In genomic region chr13:47546963-47547345, GRCh38 we compare ENCODE assay signal across 15 cellular contexts.
A peak's percentile ranks its signal among the peaks of the same experiment; 100 is the strongest.
DNase-seq lines count a peak whose midpoint lies in the region; TF ChIP-seq lines count a peak whose summit lies in the region.
"Had no signal": no experiment of that assay in that cellular context is flagged by ENCODE, and none has a peak within 500 bp of the region (broad histone marks: within the 10 kb centered on the region; RNA-seq: fewer than 3 reads in every experiment).

No MANE protein-coding gene starts in this region.

- H3K27ac ChIP-seq in smooth muscle cell (ENCODE audit: low read depth), result peak overlapping the region; percentile 61
- H3K27ac ChIP-seq: BLaER1 had no signal

- peak overlapping the region; percentile 19 for H2AFZ ChIP-seq in smooth muscle cell (ENCODE audit: low read depth)
- H2AFZ ChIP-seq: GM23338 had no signal

- no peaks in the 10 kb centered on the region for H3K27me3 ChIP-seq in BJ (ENCODE audit: control insufficient read depth, insufficient read depth, low read length)
- no peaks in the 10 kb centered on the region for H3K27me3 ChIP-seq in smooth muscle cell (ENCODE audit: low read depth)
- H3K27me3 ChIP-seq: BLaER1 had no signal

- peak overlapping the region; percentile 73 for H3K4me2 ChIP-seq in smooth muscle cell
- H3K4me2 ChIP-seq: BLaER1, GM23338 had no signal

- no peaks in the 10 kb centered on the region for H4K20me1 ChIP-seq in smooth muscle cell (ENCODE audit: low read depth)
- H4K20me1 ChIP-seq: BLaER1 had no signal

- POLR2A ChIA-PET in BJ (lab: Charles Lee), result no interaction called here

- WGBS in smooth muscle cell (ENCODE audit: low lambda C conversion rate), result 19% methylated on average over 3 of the region's 3 CpGs

- H3K36me3 ChIP-seq in BJ (ENCODE audit: control insufficient read depth, insufficient read depth, low read length), result no peaks in the 10 kb centered on the region
- H3K36me3 ChIP-seq in smooth muscle cell (ENCODE audit: low read depth), result no peaks in the 10 kb centered on the region
- H3K36me3 ChIP-seq: BLaER1 had no signal

- TF ChIP-seq CTCF in BJ (IDR thresholded peaks at IDR 0.05; ENCODE audit: insufficient read depth, low read depth, low read length) (no peak), smooth muscle cell (IDR thresholded peaks at IDR 0.05; ENCODE audit: borderline replicate concordance, insufficient read depth, poor library complexity, severe bottlenecking) (no peak), GM10266 (IDR thresholded peaks at IDR 0.05; ENCODE audit: control insufficient read depth, insufficient read depth, low read depth, missing control alignments) (no peak)

- CTCF ChIA-PET in BJ (lab: Yijun Ruan, JAX), result interaction anchor here (1.1 kb wide), 1 partner anchor 88 kb away, joined by 3 read pairs; no protein-coding TSS in a partner anchor

- H3F3A ChIP-seq in smooth muscle cell (ENCODE audit: low read depth), result peaks cover 5% of the 10 kb centered on the region

- H3K9me3 ChIP-seq in smooth muscle cell (replicated peaks; ENCODE audit: low read depth), result no peaks in the 10 kb centered on the region
- H3K9me3 ChIP-seq: BLaER1 had no signal

- H3K4me1 ChIP-seq in smooth muscle cell (ENCODE audit: low read depth), result no peaks in the 10 kb centered on the region
- H3K4me1 ChIP-seq: BLaER1 had no signal

- peak; percentile 11 for DNase-seq in BJ (ENCODE audit: low read depth)
- peak; percentile 11 for DNase-seq in EH (ENCODE audit: low read depth)
- peak; percentile 69 for DNase-seq in left kidney (ENCODE audit: low read depth, low spot score)
- no peak for DNase-seq in smooth muscle cell (lab: John Stamatoyannopoulos, UW; ENCODE audit: unreplicated experiment)
- DNase-seq in GM10266 (ENCODE audit: extremely low spot score), result no peak
- no peak for DNase-seq in SHP77 (lab: John Stamatoyannopoulos, UW)
- DNase-seq: ACHN; CD4-positive, alpha-beta memory T cell; DMS153; DMS79; GF-D8; HCEC 1CT had no signal

- H3K4me3 ChIP-seq in BJ (ENCODE audit: low read depth, low read length) (no peak overlapping the region), smooth muscle cell (no peak overlapping the region)
- H3K4me3 ChIP-seq: BLaER1, GM12878, GM23338 had no signal

- no peak overlapping the region for H3K9ac ChIP-seq in smooth muscle cell (ENCODE audit: low read depth)
- H3K9ac ChIP-seq: BLaER1 had no signal

- H3K79me2 ChIP-seq in smooth muscle cell (ENCODE audit: low read depth), result no peaks in the 10 kb centered on the region

Comparison
In these comparisons a context has a peak if more than half of its experiments do, and no peak if none do; other contexts are left out.
1. DNase-seq: peak in BJ (single experiment), EH (single experiment) and left kidney (single experiment); none in smooth muscle cell (single experiment), GM10266 (single experiment) and SHP77 (0 of 2).